ENCODE assay signal across 8 cellular contexts in genomic region chr13:94620286-94620896, GRCh38. TPM values are rescaled to one million over a fixed set of nuclear protein-coding genes. Genes with fewer than 3 reads are reported as not detected.
A peak's percentile ranks its signal among the peaks of the same experiment; 100 is the strongest.
DNase-seq lines count a peak whose midpoint lies in the region; ATAC-seq lines count a peak whose summit lies in the region.

No MANE protein-coding gene starts in this region.

- peak; percentile 14 for DNase-seq in activated T-cell treated with anti-CD3 and anti-CD28 coated beads for 48 hours (ENCODE audit: low read depth)
- no peak for DNase-seq in activated T-cell treated with anti-CD3 and anti-CD28 coated beads for 4 hours
- peak in 51 of 76 experiments; percentile 3 to 63 (median 28) for DNase-seq in HUDEP-2 (lab: John Stamatoyannopoulos, UW; ENCODE audit: unreplicated experiment in 76 of 76)
- peak; percentile 32 for DNase-seq in SK-N-DZ (ENCODE audit: low spot score)
- DNase-seq in fibroblast of gingiva (ENCODE audit: low read depth), result peak; percentile 10
- DNase-seq in stimulated activated CD4-positive, alpha-beta T cell treated with anti-CD3 and anti-CD28 coated beads, Interleukin-4, amount 100 ng/mL, for 24 hours, result peak; percentile 20
- DNase-seq in AG08395 (ENCODE audit: low spot score), result no peak

- ATAC-seq in GM21526 (IDR thresholded peaks at IDR 0.05; ENCODE audit: low FRiP score, unreplicated experiment), result peak; percentile 86

RNA-seq across cellular contexts. Expression of gene GPR180, which starts 18.7 kb away (rescaled TPM):
- 3.9 and 5.0 TPM in 2 replicates for polyA plus RNA-seq in SK-N-DZ (2014; cell fraction: cytosol; rRNA removed)
- polyA plus RNA-seq in SK-N-DZ (2014; cell fraction: nucleus; rRNA removed), result 6.5 and 7.1 TPM in 2 replicates

RNA-seq across cellular contexts. Expression of gene TGDS, which starts 24.4 kb away (rescaled TPM):
- polyA plus RNA-seq in SK-N-DZ (2014; cell fraction: cytosol; rRNA removed), result 14.2 and 19.3 TPM in 2 replicates
- 17.6 and 21.8 TPM in 2 replicates for polyA plus RNA-seq in SK-N-DZ (2014; cell fraction: nucleus; rRNA removed)

Comparison
In these comparisons a context has a peak if more than half of its experiments do, and no peak if none do; other contexts are left out.
1. DNase-seq: peak in activated T-cell treated with anti-CD3 and anti-CD28 coated beads for 48 hours (single experiment), HUDEP-2 (51 of 76), SK-N-DZ (single experiment), fibroblast of gingiva (single experiment) and stimulated activated CD4-positive, alpha-beta T cell treated with anti-CD3 and anti-CD28 coated beads, Interleukin-4, amount 100 ng/mL, for 24 hours (single experiment); none in activated T-cell treated with anti-CD3 and anti-CD28 coated beads for 4 hours (single experiment) and AG08395 (single experiment).